In genomic region chr19:40217027-40217810, GRCh38 we compare ENCODE assay signal across 9 cellular contexts. TPM values are rescaled to one million over a fixed set of nuclear protein-coding genes. Genes with fewer than 3 reads are reported as not detected.
DNase-seq lines count a peak whose midpoint lies in the region; ATAC-seq and TF ChIP-seq lines count a peak whose summit lies in the region.
"Had no signal": no experiment of that assay in that cellular context is flagged by ENCODE, and none has a peak within 500 bp of the region (broad histone marks: within the 10 kb centered on the region; RNA-seq: fewer than 3 reads in every experiment).

No MANE protein-coding gene starts in this region.

- no peaks in the 10 kb centered on the region; the same call in 1 of the 2 replicates for H3K27me3 ChIP-seq in GM06990 (replicated peaks; ENCODE audit: control insufficient read depth, insufficient read depth, low read length)
- H3K27me3 ChIP-seq in neural progenitor cell, result peaks cover 65% of the 10 kb centered on the region

- TF ChIP-seq CTCF in GM06990 (IDR thresholded peaks at IDR 0.05; ENCODE audit: insufficient read depth, low read length, poor library complexity, severe bottlenecking), result peak; percentile 25
- TF ChIP-seq CTCF in neural progenitor cell (IDR thresholded peaks at IDR 0.05), result peak; percentile 50

- H3K9me3 ChIP-seq in neural progenitor cell (ENCODE audit: low read depth), result no peaks in the 10 kb centered on the region

- H3K36me3 Mint-ChIP-seq in neural progenitor cell, result no peaks in the 10 kb centered on the region
- peaks cover 2% of the 10 kb centered on the region for H3K36me3 Mint-ChIP-seq in T-helper 2 cell treated with Interferon-gamma antibody and Interleukin-4, amounts not matched to agents 5 μg/mL and 100 μg/mL, for 36 hours (ENCODE audit: low read depth)
- H3K36me3 Mint-ChIP-seq in effector memory CD8-positive, alpha-beta T cell (ENCODE audit: insufficient read depth), result peaks cover 11% of the 10 kb centered on the region

- peak overlapping the region; percentile 10 for H3K4me3 Mint-ChIP-seq in neural progenitor cell
- H3K4me3 Mint-ChIP-seq in T-helper 2 cell treated with Interferon-gamma antibody and Interleukin-4, amounts not matched to agents 5 μg/mL and 100 μg/mL, for 36 hours, result no peak overlapping the region
- H3K4me3 Mint-ChIP-seq in effector memory CD8-positive, alpha-beta T cell, result no peak overlapping the region
- H3K4me3 Mint-ChIP-seq: central memory CD8-positive, alpha-beta T cell had no signal

- no peak overlapping the region for H3K9ac ChIP-seq in neural progenitor cell

- peaks cover 47% of the 10 kb centered on the region for H3K27me3 Mint-ChIP-seq in neural progenitor cell (ENCODE audit: insufficient read depth, low read depth)
- peaks cover 40% of the 10 kb centered on the region for H3K27me3 Mint-ChIP-seq in T-helper 2 cell treated with Interferon-gamma antibody and Interleukin-4, amounts not matched to agents 5 μg/mL and 100 μg/mL, for 36 hours (ENCODE audit: low read depth)
- peaks cover 38 to 51% of the 10 kb centered on the region in 2 donors for H3K27me3 Mint-ChIP-seq in effector memory CD8-positive, alpha-beta T cell

- peaks cover 19% of the 10 kb centered on the region for H3F3A ChIP-seq in neural progenitor cell (ENCODE audit: low read depth)

- H3K27ac Mint-ChIP-seq in neural progenitor cell, result no peak overlapping the region
- H3K27ac Mint-ChIP-seq in T-helper 2 cell treated with Interferon-gamma antibody and Interleukin-4, amounts not matched to agents 5 μg/mL and 100 μg/mL, for 36 hours, result no peak overlapping the region
- H3K27ac Mint-ChIP-seq in effector memory CD8-positive, alpha-beta T cell, result peak overlapping the region in 1 of 2 donors; percentile 39

- H3K4me1 Mint-ChIP-seq in neural progenitor cell, result peaks cover 6% of the 10 kb centered on the region
- peaks cover 8% of the 10 kb centered on the region for H3K4me1 Mint-ChIP-seq in T-helper 2 cell treated with Interferon-gamma antibody and Interleukin-4, amounts not matched to agents 5 μg/mL and 100 μg/mL, for 36 hours (ENCODE audit: low read depth)
- H3K4me1 Mint-ChIP-seq in effector memory CD8-positive, alpha-beta T cell (ENCODE audit: low read depth in 2 of 2), result peaks cover 4 to 5% of the 10 kb centered on the region in 2 donors

- H3K4me3 ChIP-seq in GM06990 (replicated peaks; ENCODE audit: low read depth, low read length), result no peak overlapping the region
- H3K4me3 ChIP-seq in neural progenitor cell, result no peak overlapping the region

- no peaks in the 10 kb centered on the region for H3K79me2 ChIP-seq in neural progenitor cell (ENCODE audit: low read depth)

- H3K4me2 ChIP-seq in neural progenitor cell, result no peak overlapping the region

- peaks cover 3% of the 10 kb centered on the region for H3K9me3 Mint-ChIP-seq in neural progenitor cell
- H3K9me3 Mint-ChIP-seq in T-helper 2 cell treated with Interferon-gamma antibody and Interleukin-4, amounts not matched to agents 5 μg/mL and 100 μg/mL, for 36 hours, result peaks cover 5% of the 10 kb centered on the region
- H3K9me3 Mint-ChIP-seq in effector memory CD8-positive, alpha-beta T cell, result peaks cover 2 to 5% of the 10 kb centered on the region in 2 donors

- no peak for DNase-seq in GM06990 (ENCODE audit: extremely low read depth, insufficient read length)
- peak; percentile 62 to 75 for DNase-seq in NCI-H2081 (lab: John Stamatoyannopoulos, UW)
- peak; percentile 60 for DNase-seq in cerebellum (ENCODE audit: low spot score)
- DNase-seq in neural progenitor cell (ENCODE audit: low spot score), result peak; percentile 41
- no peak for DNase-seq in T-helper 2 cell treated with Interferon-gamma antibody and Interleukin-4, amounts not matched to agents 5 μg/mL and 100 μg/mL, for 36 hours (ENCODE audit: low spot score)
- DNase-seq in effector memory CD8-positive, alpha-beta T cell, result no peak

- ATAC-seq in HG03520 (IDR thresholded peaks at IDR 0.05; ENCODE audit: unreplicated experiment), result no peak
- ATAC-seq in GM18520 (IDR thresholded peaks at IDR 0.05; ENCODE audit: unreplicated experiment), result no peak
- ATAC-seq in effector memory CD8-positive, alpha-beta T cell (replicated peaks), result no peak

- peaks cover 21% of the 10 kb centered on the region for H4K20me1 ChIP-seq in neural progenitor cell (ENCODE audit: low read depth)

- no peak overlapping the region for H2AFZ ChIP-seq in neural progenitor cell (replicated peaks)

- no peak overlapping the region for H3K27ac ChIP-seq in neural progenitor cell

- H3K4me1 ChIP-seq in neural progenitor cell, result no peaks in the 10 kb centered on the region

- H3K36me3 ChIP-seq in GM06990 (ENCODE audit: control insufficient read depth, insufficient read depth, low read length) (peaks cover 2% of the 10 kb centered on the region), neural progenitor cell (no peaks in the 10 kb centered on the region)

RNA-seq across cellular contexts. Expression of gene TTC9B, which starts 1.0 kb away (rescaled TPM):
- 15.0 TPM for total RNA-seq in cerebellum
- not detected in 2 replicates for total RNA-seq in neural progenitor cell (ENCODE audit: low replicate concordance)

RNA-seq across cellular contexts. Expression of gene CCNP, which starts 9.3 kb away (rescaled TPM):
- total RNA-seq in cerebellum (0.18 TPM), neural progenitor cell (ENCODE audit: low replicate concordance) (1.7 TPM in 1 of 2 replicates, not detected in the other)

RNA-seq across cellular contexts. Expression of gene MAP3K10, which starts 26.0 kb away (rescaled TPM):
- total RNA-seq in cerebellum (17.7 TPM), neural progenitor cell (ENCODE audit: low replicate concordance) (5.7 and 21.6 TPM in 2 replicates)

Comparison
In these comparisons a context has a peak if more than half of its experiments do, and no peak if none do; other contexts are left out.
1. DNase-seq: peak in NCI-H2081 (2 of 2), cerebellum (single experiment) and neural progenitor cell (single experiment); none in GM06990 (single experiment), T-helper 2 cell treated with Interferon-gamma antibody and Interleukin-4, amounts not matched to agents 5 μg/mL and 100 μg/mL, for 36 hours (single experiment) and effector memory CD8-positive, alpha-beta T cell (0 of 3).
2. RNA of gene TTC9B, which starts 1.0 kb away (total RNA-seq): 15.0 TPM in cerebellum (single experiment); not detected in neural progenitor cell; every median in the first group is over 10 times any median in the second.